Comparison of ENCODE assay signal across 7 cellular contexts in genomic region chr14:106185174-106185836, GRCh38.
DNase-seq lines count a peak whose midpoint lies in the region; ATAC-seq and TF ChIP-seq lines count a peak whose summit lies in the region.
"Not testable (repeated sequence)": the region's sequence is repeated elsewhere in the genome, so short reads cannot be mapped to it uniquely, and the experiment has no call there.

No MANE protein-coding gene starts in this region.

- not testable (repeated sequence) for TF ChIP-seq EP300 in esophagus muscularis mucosa (IDR thresholded peaks at IDR 0.05)

- H3K4me3 Mint-ChIP-seq in CD8-positive, alpha-beta memory T cell, result peak overlapping the region in 6 of 7 donors; percentile 58 to 74 (median 66)
- H3K4me3 Mint-ChIP-seq in T-helper 17 cell, result peak overlapping the region; percentile 67
- not testable (repeated sequence) for H3K4me3 Mint-ChIP-seq in activated CD8-positive, alpha-beta memory T cell treated with anti-CD3 and anti-CD28 coated beads, Interleukin-2, amount 10 ng/mL, durations not matched to agents 7 days and 5 days
- H3K4me3 Mint-ChIP-seq in activated naive CD4-positive, alpha-beta T cell treated with anti-CD3 and anti-CD28 coated beads, Interleukin-2, amount 50 U/mL, for 24 hours, result peak overlapping the region; percentile 17
- H3K4me3 Mint-ChIP-seq in stimulated activated effector memory CD8-positive, alpha-beta T cell treated with anti-CD3 and anti-CD28 coated beads, Interleukin-12 subunit alpha, Interleukin-12 subunit beta, amount 100 ng/mL, for 72 hours, result peak overlapping the region; percentile 52

- TF ChIP-seq POLR2A in esophagus muscularis mucosa (IDR thresholded peaks at IDR 0.05; ENCODE audit: low read depth), result not testable (repeated sequence)

- peaks cover 27 to 39% (median 32%) of the 10 kb centered on the region in 3 donors for H3K4me1 Mint-ChIP-seq in CD8-positive, alpha-beta memory T cell
- H3K4me1 Mint-ChIP-seq in T-helper 17 cell, result peaks cover 26% of the 10 kb centered on the region
- H3K4me1 Mint-ChIP-seq in activated CD8-positive, alpha-beta memory T cell treated with anti-CD3 and anti-CD28 coated beads, Interleukin-2, amount 10 ng/mL, durations not matched to agents 7 days and 5 days, result peaks cover 34% of the 10 kb centered on the region
- peaks cover 38% of the 10 kb centered on the region for H3K4me1 Mint-ChIP-seq in activated naive CD4-positive, alpha-beta T cell treated with anti-CD3 and anti-CD28 coated beads, Interleukin-2, amount 50 U/mL, for 24 hours
- H3K4me1 Mint-ChIP-seq in stimulated activated effector memory CD8-positive, alpha-beta T cell treated with anti-CD3 and anti-CD28 coated beads, Interleukin-12 subunit alpha, Interleukin-12 subunit beta, amount 100 ng/mL, for 72 hours, result peaks cover 35% of the 10 kb centered on the region

- not testable (repeated sequence) for DNase-seq in CD8-positive, alpha-beta memory T cell; Jurkat, Clone E6-1 (ENCODE audit: low read depth, low spot score); T-helper 17 cell; activated CD8-positive, alpha-beta memory T cell treated with anti-CD3 and anti-CD28 coated beads, Interleukin-2, amount 10 ng/mL, durations not matched to agents 7 days and 5 days; stimulated activated effector memory CD8-positive, alpha-beta T cell treated with anti-CD3 and anti-CD28 coated beads, Interleukin-12 subunit alpha, Interleukin-12 subunit beta, amount 100 ng/mL, for 72 hours (ENCODE audit: low spot score in 2 of 2)
- DNase-seq in esophagus muscularis mucosa (ENCODE audit: extremely low spot score), result peak; percentile 47

- H3K36me3 ChIP-seq in CD8-positive, alpha-beta memory T cell (ENCODE audit: insufficient read depth, low read length); esophagus muscularis mucosa: not testable (repeated sequence)

- CTCF ChIA-PET in CD8-positive, alpha-beta memory T cell (lab: Charles Lee), result interaction anchor here (0.7 to 1.6 kb wide), 7 partner anchors 9 to 199 kb away, joined by 3 to 6 read pairs (median 3); no protein-coding TSS in a partner anchor
- CTCF ChIA-PET in activated CD8-positive, alpha-beta memory T cell treated with anti-CD3 and anti-CD28 coated beads, Interleukin-2, amount 10 ng/mL, durations not matched to agents 7 days and 5 days (lab: Charles Lee), result interaction anchor here (1.0 to 3.5 kb wide), 15 partner anchors 9 to 98 kb away, joined by 3 to 37 read pairs (median 4); no protein-coding TSS in a partner anchor

- H3K4me1 ChIP-seq in CD8-positive, alpha-beta memory T cell (ENCODE audit: insufficient read depth, low read length), result peaks cover 26% of the 10 kb centered on the region
- not testable (repeated sequence) for H3K4me1 ChIP-seq in esophagus muscularis mucosa

- ATAC-seq in T-helper 17 cell, result peak; percentile 35
- ATAC-seq in activated CD8-positive, alpha-beta memory T cell treated with anti-CD3 and anti-CD28 coated beads, Interleukin-2, amount 10 ng/mL, durations not matched to agents 7 days and 5 days, result peak; percentile 13
- peak; percentile 64 for ATAC-seq in stimulated activated effector memory CD8-positive, alpha-beta T cell treated with anti-CD3 and anti-CD28 coated beads, Interleukin-12 subunit alpha, Interleukin-12 subunit beta, amount 100 ng/mL, for 72 hours

- not testable (repeated sequence) for H3K27ac ChIP-seq in CD8-positive, alpha-beta memory T cell (ENCODE audit: low read depth, low read length); esophagus muscularis mucosa (replicated peaks in 1 of 4)

- peak overlapping the region; percentile 63 to 97 (median 86) for H3K27ac Mint-ChIP-seq in CD8-positive, alpha-beta memory T cell
- peak overlapping the region; percentile 87 for H3K27ac Mint-ChIP-seq in T-helper 17 cell
- H3K27ac Mint-ChIP-seq in activated CD8-positive, alpha-beta memory T cell treated with anti-CD3 and anti-CD28 coated beads, Interleukin-2, amount 10 ng/mL, durations not matched to agents 7 days and 5 days, result peak overlapping the region; percentile 63
- peak overlapping the region; percentile 74 for H3K27ac Mint-ChIP-seq in activated naive CD4-positive, alpha-beta T cell treated with anti-CD3 and anti-CD28 coated beads, Interleukin-2, amount 50 U/mL, for 24 hours
- H3K27ac Mint-ChIP-seq in stimulated activated effector memory CD8-positive, alpha-beta T cell treated with anti-CD3 and anti-CD28 coated beads, Interleukin-12 subunit alpha, Interleukin-12 subunit beta, amount 100 ng/mL, for 72 hours, result peak overlapping the region; percentile 54

- H3K27me3 Mint-ChIP-seq in CD8-positive, alpha-beta memory T cell, result peaks cover 13 to 23% of the 10 kb centered on the region in 2 donors
- not testable (repeated sequence) for H3K27me3 Mint-ChIP-seq in T-helper 17 cell; activated naive CD4-positive, alpha-beta T cell treated with anti-CD3 and anti-CD28 coated beads, Interleukin-2, amount 50 U/mL, for 24 hours
- H3K27me3 Mint-ChIP-seq in activated CD8-positive, alpha-beta memory T cell treated with anti-CD3 and anti-CD28 coated beads, Interleukin-2, amount 10 ng/mL, durations not matched to agents 7 days and 5 days, result peaks cover 65% of the 10 kb centered on the region

- H3K36me3 Mint-ChIP-seq in CD8-positive, alpha-beta memory T cell; T-helper 17 cell (ENCODE audit: low read depth); activated CD8-positive, alpha-beta memory T cell treated with anti-CD3 and anti-CD28 coated beads, Interleukin-2, amount 10 ng/mL, durations not matched to agents 7 days and 5 days; activated naive CD4-positive, alpha-beta T cell treated with anti-CD3 and anti-CD28 coated beads, Interleukin-2, amount 50 U/mL, for 24 hours; stimulated activated effector memory CD8-positive, alpha-beta T cell treated with anti-CD3 and anti-CD28 coated beads, Interleukin-12 subunit alpha, Interleukin-12 subunit beta, amount 100 ng/mL, for 72 hours: not testable (repeated sequence)

- H3K9me3 Mint-ChIP-seq in CD8-positive, alpha-beta memory T cell; activated CD8-positive, alpha-beta memory T cell treated with anti-CD3 and anti-CD28 coated beads, Interleukin-2, amount 10 ng/mL, durations not matched to agents 7 days and 5 days (ENCODE audit: low read depth); activated naive CD4-positive, alpha-beta T cell treated with anti-CD3 and anti-CD28 coated beads, Interleukin-2, amount 50 U/mL, for 24 hours; stimulated activated effector memory CD8-positive, alpha-beta T cell treated with anti-CD3 and anti-CD28 coated beads, Interleukin-12 subunit alpha, Interleukin-12 subunit beta, amount 100 ng/mL, for 72 hours: not testable (repeated sequence)

- not testable (repeated sequence) for TF ChIP-seq CTCF in esophagus muscularis mucosa (IDR thresholded peaks at IDR 0.05)

- H3K27me3 ChIP-seq in CD8-positive, alpha-beta memory T cell (ENCODE audit: insufficient read depth, low read length, poor library complexity, severe bottlenecking), result not testable (repeated sequence)
- H3K27me3 ChIP-seq in esophagus muscularis mucosa, result peaks cover 0 to 22% (median 0%) of the 10 kb centered on the region in 4 donors

- POLR2A ChIA-PET in CD8-positive, alpha-beta memory T cell (lab: Charles Lee), result not testable (repeated sequence)

- WGBS in esophagus muscularis mucosa, result 73% methylated on average over 6 of the region's 6 CpGs

- intact Hi-C loops in esophagus muscularis mucosa (cut with DNase I), result not testable (repeated sequence)

- not testable (repeated sequence) for H3K9me3 ChIP-seq in CD8-positive, alpha-beta memory T cell (ENCODE audit: low read length); T-helper 17 cell (ENCODE audit: control insufficient read depth, low read length, poor library complexity, severe bottlenecking); esophagus muscularis mucosa

- peak overlapping the region; percentile 45 for H3K4me3 ChIP-seq in CD8-positive, alpha-beta memory T cell (ENCODE audit: low read length)
- peak overlapping the region; percentile 3; the same call in 1 of the 2 replicates for H3K4me3 ChIP-seq in Jurkat, Clone E6-1 (ENCODE audit: low read length)
- not testable (repeated sequence) for H3K4me3 ChIP-seq in esophagus muscularis mucosa

Comparison
In these comparisons a context has a peak if more than half of its experiments do, and no peak if none do; other contexts are left out.
1. ATAC-seq: peak in every context shown above with its lines; median percentile 64 in stimulated activated effector memory CD8-positive, alpha-beta T cell treated with anti-CD3 and anti-CD28 coated beads, Interleukin-12 subunit alpha, Interleukin-12 subunit beta, amount 100 ng/mL, for 72 hours; 35 in T-helper 17 cell; 13 in activated CD8-positive, alpha-beta memory T cell treated with anti-CD3 and anti-CD28 coated beads, Interleukin-2, amount 10 ng/mL, durations not matched to agents 7 days and 5 days.